Comparison of ENCODE assay signal across 8 cellular contexts in genomic region chr10:14954001-14954770, GRCh38. TPM values are rescaled to one million over a fixed set of nuclear protein-coding genes. Genes with fewer than 3 reads are reported as not detected.
A peak's percentile ranks its signal among the peaks of the same experiment; 100 is the strongest.
DNase-seq lines count a peak whose midpoint lies in the region; ATAC-seq and TF ChIP-seq lines count a peak whose summit lies in the region.

Gene DCLRE1C (minus strand): TSS chr10:14954096. CDS start chr10:14954010, 86 bp downstream.

- H3K27me3 ChIP-seq in spleen (replicated peaks in 1 of 7) = no peaks in the 10 kb centered on the region

- peak; percentile 81 for DNase-seq in AG10803 (ENCODE audit: low read depth)
- DNase-seq in NCI-H345 treated with DMSO at 0.1 percent for 48 hours (lab: John Stamatoyannopoulos, UW; ENCODE audit: unreplicated experiment) = peak; percentile 89
- peak; percentile 73 to 80 (median 76) for DNase-seq in activated CD4-positive, CD25-positive, alpha-beta regulatory T cell (lab: John Stamatoyannopoulos, UW)
- DNase-seq in caudate nucleus (lab: John Stamatoyannopoulos, UW) = peak; percentile 29 to 94 (median 84)
- peak; percentile 96 for DNase-seq in iris pigment epithelial cell (ENCODE audit: low read depth)
- DNase-seq in spleen = peak; percentile 96

- no peaks in the 10 kb centered on the region for H3K9me3 ChIP-seq in spleen

- intact Hi-C loops in spleen (cut with DNase I; ENCODE audit: low total_unique reads) = loop anchor here (10.0 kb wide), 1 partner anchor 141 kb away; the partner anchor contains the start of gene RPP38

- H3K27ac ChIP-seq in caudate nucleus (ENCODE audit: low read depth, low read length) (peak within 1 kb of the TSS; percentile 78), spleen (peak within 1 kb of the TSS; percentile 90 to 97 (median 92))

- H3K4me1 ChIP-seq in spleen = peaks cover 15 to 62% (median 50%) of the 10 kb centered on the region in 6 donors

- no peak for TF ChIP-seq POLR2A in spleen (IDR thresholded peaks at IDR 0.05)

- TF ChIP-seq CTCF in AG10803 (conservative IDR thresholded peaks at IDR 0.05; ENCODE audit: low read length) (no peak), spleen (IDR thresholded peaks at IDR 0.05 in 8 of 11, conservative IDR thresholded peaks at IDR 0.05 in 3 of 11) (peak in 1 of 11 experiments; percentile 12)

- H3K4me3 ChIP-seq in AG10803 (ENCODE audit: low read length) (peak within 1 kb of the TSS; percentile 93), spleen (peak within 1 kb of the TSS; percentile 64 to 93 (median 79))

- peaks cover 0 to 7% (median 0%) of the 10 kb centered on the region in 6 donors for H3K36me3 ChIP-seq in spleen

- ATAC-seq in GM19035 (IDR thresholded peaks at IDR 0.05; ENCODE audit: unreplicated experiment) (peak; percentile 79), HG03342 (IDR thresholded peaks at IDR 0.05; ENCODE audit: unreplicated experiment) (peak; percentile 73)

- WGBS in spleen, 5 donors = 0% methylated on average over 17 to 45 of the region's 45 CpGs

RNA-seq across cellular contexts. Expression of gene DCLRE1C, which starts in this region (rescaled TPM):
- total RNA-seq in spleen = 10 to 100 TPM; 23.0 to 35.6 (median 27.3) TPM
- 1 to 10 TPM; 6.8 to 9.2 (median 9.2) TPM for polyA plus RNA-seq in spleen

Comparison
In these comparisons a context has a peak if more than half of its experiments do, and no peak if none do; other contexts are left out.
1. Peak in every context shown above with its lines: DNase-seq, ATAC-seq, H3K4me3 ChIP-seq and H3K27ac ChIP-seq.